9 cellular contexts compared by ENCODE assay signal in genomic region chr3:57007513-57008415, GRCh38. TPM values are rescaled to one million over a fixed set of nuclear protein-coding genes. Genes with fewer than 3 reads are reported as not detected.
DNase-seq lines count a peak whose midpoint lies in the region; ATAC-seq and FAIRE-seq lines count a peak whose summit lies in the region.
"Had no signal": no experiment of that assay in that cellular context is flagged by ENCODE, and none has a peak within 500 bp of the region (broad histone marks: within the 10 kb centered on the region; RNA-seq: fewer than 3 reads in every experiment).

No MANE protein-coding gene starts in this region.

- no peak overlapping the region for H3K27ac Mint-ChIP-seq in activated CD4-positive, alpha-beta memory T cell treated with anti-CD3 and anti-CD28 coated beads for 36 hours
- no peak overlapping the region for H3K27ac Mint-ChIP-seq in activated CD4-positive, alpha-beta memory T cell treated with anti-CD3 and anti-CD28 coated beads, Interleukin-2, amount 10 ng/mL, durations not matched to agents 7 days and 5 days
- peak overlapping the region; percentile 88 to 91 for H3K27ac Mint-ChIP-seq in stimulated activated naive CD8-positive, alpha-beta T cell treated with anti-CD3 and anti-CD28 coated beads, Interleukin-15, amount 100 ng/mL, for 72 hours
- H3K27ac Mint-ChIP-seq: CD4-positive, alpha-beta T cell had no signal

- intact Hi-C loops in activated CD4-positive, alpha-beta memory T cell treated with anti-CD3 and anti-CD28 coated beads for 36 hours (cut with micrococcal nuclease) = no loop called here

- H3K27me3 Mint-ChIP-seq in activated CD4-positive, alpha-beta memory T cell treated with anti-CD3 and anti-CD28 coated beads for 36 hours = peaks cover 7% of the 10 kb centered on the region
- peaks cover 3% of the 10 kb centered on the region for H3K27me3 Mint-ChIP-seq in activated CD4-positive, alpha-beta memory T cell treated with anti-CD3 and anti-CD28 coated beads, Interleukin-2, amount 10 ng/mL, durations not matched to agents 7 days and 5 days
- H3K27me3 Mint-ChIP-seq in stimulated activated naive CD8-positive, alpha-beta T cell treated with anti-CD3 and anti-CD28 coated beads, Interleukin-15, amount 100 ng/mL, for 72 hours = peaks cover 12% of the 10 kb centered on the region

- POLR2A ChIA-PET in activated CD4-positive, alpha-beta memory T cell treated with anti-CD3 and anti-CD28 coated beads for 36 hours (lab: Charles Lee) = interaction anchor here (0.6 kb wide), 1 partner anchor 8 kb away, joined by 3 read pairs; no protein-coding TSS in a partner anchor
- POLR2A ChIA-PET in activated CD4-positive, alpha-beta memory T cell treated with anti-CD3 and anti-CD28 coated beads, Interleukin-2, amount 10 ng/mL, durations not matched to agents 7 days and 5 days (lab: Charles Lee) = interaction anchor here (0.9 kb wide), 1 partner anchor 9 kb away, joined by 4 read pairs; no protein-coding TSS in a partner anchor

- CTCF ChIA-PET in activated CD4-positive, alpha-beta memory T cell treated with anti-CD3 and anti-CD28 coated beads for 36 hours (lab: Charles Lee) = interaction anchor here (0.6 kb wide), 1 partner anchor 73 kb away, joined by 4 read pairs; no protein-coding TSS in a partner anchor
- CTCF ChIA-PET in activated CD4-positive, alpha-beta memory T cell treated with anti-CD3 and anti-CD28 coated beads, Interleukin-2, amount 10 ng/mL, durations not matched to agents 7 days and 5 days (lab: Charles Lee) = interaction anchor here (0.8 to 1.9 kb wide), 2 partner anchors 16 to 19 kb away, joined by 3 to 6 read pairs; no protein-coding TSS in a partner anchor

- H3K4me1 Mint-ChIP-seq in activated CD4-positive, alpha-beta memory T cell treated with anti-CD3 and anti-CD28 coated beads for 36 hours (ENCODE audit: low read depth) = peaks cover 4% of the 10 kb centered on the region
- peaks cover 10% of the 10 kb centered on the region for H3K4me1 Mint-ChIP-seq in activated CD4-positive, alpha-beta memory T cell treated with anti-CD3 and anti-CD28 coated beads, Interleukin-2, amount 10 ng/mL, durations not matched to agents 7 days and 5 days
- H3K4me1 Mint-ChIP-seq in stimulated activated naive CD8-positive, alpha-beta T cell treated with anti-CD3 and anti-CD28 coated beads, Interleukin-15, amount 100 ng/mL, for 72 hours = peaks cover 11% of the 10 kb centered on the region

- no peak for FAIRE-seq in GM19239 (lab: Jason Lieb, UNC)

- peak; percentile 86 for ATAC-seq in stimulated activated naive CD8-positive, alpha-beta T cell treated with anti-CD3 and anti-CD28 coated beads, Interleukin-15, amount 100 ng/mL, for 72 hours
- ATAC-seq in GM19455 (IDR thresholded peaks at IDR 0.05; ENCODE audit: unreplicated experiment) (no peak), GM19395 (IDR thresholded peaks at IDR 0.05; ENCODE audit: unreplicated experiment) (no peak)

- H3K36me3 Mint-ChIP-seq in activated CD4-positive, alpha-beta memory T cell treated with anti-CD3 and anti-CD28 coated beads for 36 hours = no peaks in the 10 kb centered on the region
- no peaks in the 10 kb centered on the region for H3K36me3 Mint-ChIP-seq in activated CD4-positive, alpha-beta memory T cell treated with anti-CD3 and anti-CD28 coated beads, Interleukin-2, amount 10 ng/mL, durations not matched to agents 7 days and 5 days (ENCODE audit: low read depth)

- peak; percentile 39 for DNase-seq in activated CD4-positive, alpha-beta memory T cell treated with anti-CD3 and anti-CD28 coated beads for 36 hours
- DNase-seq in activated CD4-positive, alpha-beta memory T cell treated with anti-CD3 and anti-CD28 coated beads, Interleukin-2, amount 10 ng/mL, durations not matched to agents 7 days and 5 days = no peak
- DNase-seq in amniotic epithelial cell (ENCODE audit: low read depth) = peak; percentile 78
- DNase-seq in kidney glomerular epithelial cell (lab: John Stamatoyannopoulos, UW) = peak; percentile 47
- DNase-seq in stimulated activated naive CD8-positive, alpha-beta T cell treated with anti-CD3 and anti-CD28 coated beads, Interleukin-15, amount 100 ng/mL, for 72 hours = peak in 1 of 2 donors; percentile 41
- no peak for DNase-seq in GM19239 (ENCODE audit: insufficient read length, low spot score)

- no peak overlapping the region for H3K4me3 Mint-ChIP-seq in activated CD4-positive, alpha-beta memory T cell treated with anti-CD3 and anti-CD28 coated beads for 36 hours
- H3K4me3 Mint-ChIP-seq in activated CD4-positive, alpha-beta memory T cell treated with anti-CD3 and anti-CD28 coated beads, Interleukin-2, amount 10 ng/mL, durations not matched to agents 7 days and 5 days = no peak overlapping the region
- peak overlapping the region; percentile 58 to 66 for H3K4me3 Mint-ChIP-seq in stimulated activated naive CD8-positive, alpha-beta T cell treated with anti-CD3 and anti-CD28 coated beads, Interleukin-15, amount 100 ng/mL, for 72 hours
- H3K4me3 Mint-ChIP-seq: CD4-positive, alpha-beta T cell had no signal

- H3K9me3 Mint-ChIP-seq in activated CD4-positive, alpha-beta memory T cell treated with anti-CD3 and anti-CD28 coated beads for 36 hours = no peaks in the 10 kb centered on the region
- no peaks in the 10 kb centered on the region for H3K9me3 Mint-ChIP-seq in activated CD4-positive, alpha-beta memory T cell treated with anti-CD3 and anti-CD28 coated beads, Interleukin-2, amount 10 ng/mL, durations not matched to agents 7 days and 5 days
- H3K9me3 Mint-ChIP-seq in stimulated activated naive CD8-positive, alpha-beta T cell treated with anti-CD3 and anti-CD28 coated beads, Interleukin-15, amount 100 ng/mL, for 72 hours = no peaks in the 10 kb centered on the region
- H3K9me3 Mint-ChIP-seq: CD4-positive, alpha-beta T cell had no signal

RNA-seq across cellular contexts. Expression of gene SPATA12, which starts 52.7 kb away (rescaled TPM):
- not detected for total RNA-seq in activated CD4-positive, alpha-beta memory T cell treated with anti-CD3 and anti-CD28 coated beads for 36 hours
- not detected for total RNA-seq in activated CD4-positive, alpha-beta memory T cell treated with anti-CD3 and anti-CD28 coated beads, Interleukin-2, amount 10 ng/mL, durations not matched to agents 7 days and 5 days
- total RNA-seq: CD4-positive, alpha-beta T cell had no signal

Comparison
In these comparisons a context has a peak if more than half of its experiments do, and no peak if none do; other contexts are left out.
1. DNase-seq: peak in activated CD4-positive, alpha-beta memory T cell treated with anti-CD3 and anti-CD28 coated beads for 36 hours (single experiment), amniotic epithelial cell (single experiment) and kidney glomerular epithelial cell (single experiment); none in activated CD4-positive, alpha-beta memory T cell treated with anti-CD3 and anti-CD28 coated beads, Interleukin-2, amount 10 ng/mL, durations not matched to agents 7 days and 5 days (single experiment) and GM19239 (single experiment).
2. H3K27ac Mint-ChIP-seq: peak in stimulated activated naive CD8-positive, alpha-beta T cell treated with anti-CD3 and anti-CD28 coated beads, Interleukin-15, amount 100 ng/mL, for 72 hours (2 of 2); none in activated CD4-positive, alpha-beta memory T cell treated with anti-CD3 and anti-CD28 coated beads for 36 hours (single experiment) and activated CD4-positive, alpha-beta memory T cell treated with anti-CD3 and anti-CD28 coated beads, Interleukin-2, amount 10 ng/mL, durations not matched to agents 7 days and 5 days (single experiment).
3. H3K4me3 Mint-ChIP-seq: peak in stimulated activated naive CD8-positive, alpha-beta T cell treated with anti-CD3 and anti-CD28 coated beads, Interleukin-15, amount 100 ng/mL, for 72 hours (2 of 2); none in activated CD4-positive, alpha-beta memory T cell treated with anti-CD3 and anti-CD28 coated beads for 36 hours (single experiment) and activated CD4-positive, alpha-beta memory T cell treated with anti-CD3 and anti-CD28 coated beads, Interleukin-2, amount 10 ng/mL, durations not matched to agents 7 days and 5 days (single experiment).